ENCODE assay signal across 13 cellular contexts in genomic region chr2:197806317-197806633, GRCh38. TPM values are rescaled to one million over a fixed set of nuclear protein-coding genes. Genes with fewer than 3 reads are reported as not detected.
DNase-seq lines count a peak whose midpoint lies in the region; ATAC-seq and TF ChIP-seq lines count a peak whose summit lies in the region.
"Had no signal": no experiment of that assay in that cellular context is flagged by ENCODE, and none has a peak within 500 bp of the region (broad histone marks: within the 10 kb centered on the region; RNA-seq: fewer than 3 reads in every experiment).

No MANE protein-coding gene starts in this region.

- DNase-seq in CD4-positive, CD25-positive, alpha-beta regulatory T cell, result no peak
- peak; percentile 27 for DNase-seq in GM23248
- DNase-seq in effector memory CD8-positive, alpha-beta T cell, result no peak
- peak; percentile 54 for DNase-seq in pons (ENCODE audit: low spot score)
- DNase-seq in A673 (ENCODE audit: low spot score), result no peak
- DNase-seq in stimulated activated CD4-positive, alpha-beta T cell treated with anti-CD3 and anti-CD28 coated beads, Interleukin-4, amount 100 ng/mL, for 1 hour, result no peak
- DNase-seq: left lung, NCI-H2081 had no signal

- H2AFZ ChIP-seq in GM23248, result no peak overlapping the region

- POLR2A ChIA-PET in A673 (lab: Charles Lee; ENCODE audit: low non-redundant PET), result no interaction called here

- no peak for TF ChIP-seq CTCF in A673 (conservative IDR thresholded peaks at IDR 0.05; ENCODE audit: low read depth, low read length)

- H3K4me1 Mint-ChIP-seq in CD4-positive, CD25-positive, alpha-beta regulatory T cell, result peaks cover 31 to 67% (median 55%) of the 10 kb centered on the region in 4 donors
- peaks cover 23% of the 10 kb centered on the region in 2 donors for H3K4me1 Mint-ChIP-seq in effector memory CD8-positive, alpha-beta T cell (ENCODE audit: low read depth in 2 of 2)

- H3K9me3 Mint-ChIP-seq in CD4-positive, CD25-positive, alpha-beta regulatory T cell, result no peaks in the 10 kb centered on the region
- H3K9me3 Mint-ChIP-seq in effector memory CD8-positive, alpha-beta T cell, result no peaks in the 10 kb centered on the region
- H3K9me3 Mint-ChIP-seq: WTC11 had no signal

- H3K4me3 Mint-ChIP-seq in CD4-positive, CD25-positive, alpha-beta regulatory T cell, result peak overlapping the region; percentile 88 to 100 (median 96)
- peak overlapping the region; percentile 75 to 79 for H3K4me3 Mint-ChIP-seq in effector memory CD8-positive, alpha-beta T cell

- no peaks in the 10 kb centered on the region for H3K79me2 ChIP-seq in GM23248 (ENCODE audit: insufficient read depth)

- no peaks in the 10 kb centered on the region for H3K36me3 ChIP-seq in CD4-positive, CD25-positive, alpha-beta regulatory T cell (ENCODE audit: control insufficient read depth, insufficient read depth, low read length)
- no peaks in the 10 kb centered on the region for H3K36me3 ChIP-seq in GM23248 (ENCODE audit: low read depth)
- no peaks in the 10 kb centered on the region for H3K36me3 ChIP-seq in A673 (ENCODE audit: insufficient read depth, low read length, poor library complexity, severe bottlenecking)
- H3K36me3 ChIP-seq: left lung had no signal

- H3F3A ChIP-seq in GM23248 (ENCODE audit: insufficient read depth), result 0 out of 2 replicates have a peak, but pooled peaks cover 8% of the 10 kb centered on the region

- H3K4me3 ChIP-seq in CD4-positive, CD25-positive, alpha-beta regulatory T cell (ENCODE audit: low read depth, low read length), result peak overlapping the region; percentile 99
- H3K4me3 ChIP-seq in GM23248 (no peak overlapping the region; the same call in 1 of the 2 replicates), A673 (ENCODE audit: low read depth, low read length, poor library complexity, severe bottlenecking) (no peak overlapping the region)

- H3K27me3 ChIP-seq in CD4-positive, CD25-positive, alpha-beta regulatory T cell (ENCODE audit: control insufficient read depth, insufficient read depth, low read length), result no peaks in the 10 kb centered on the region
- no peaks in the 10 kb centered on the region for H3K27me3 ChIP-seq in GM23248 (replicated peaks; ENCODE audit: insufficient read depth)
- H3K27me3 ChIP-seq in A673 (replicated peaks; ENCODE audit: insufficient read depth, low read depth, low read length, poor library complexity), result peaks cover 38% of the 10 kb centered on the region

- H3K4me1 ChIP-seq in CD4-positive, CD25-positive, alpha-beta regulatory T cell (ENCODE audit: control insufficient read depth, insufficient read depth, low read length, poor library complexity, severe bottlenecking), result peaks cover 65% of the 10 kb centered on the region
- H3K4me1 ChIP-seq in GM23248 (ENCODE audit: insufficient read depth) (no peaks in the 10 kb centered on the region; the same call in 1 of the 2 replicates), A673 (ENCODE audit: insufficient read depth, low read length, poor library complexity, severe bottlenecking) (peaks cover 9% of the 10 kb centered on the region)

- H3K9ac ChIP-seq in GM23248, result no peak overlapping the region

- H3K27ac Mint-ChIP-seq in CD4-positive, CD25-positive, alpha-beta regulatory T cell, result peak overlapping the region; percentile 88 to 97 (median 94)
- peak overlapping the region in 1 of 2 donors; percentile 47 for H3K27ac Mint-ChIP-seq in effector memory CD8-positive, alpha-beta T cell
- H3K27ac Mint-ChIP-seq: WTC11 had no signal

- H3K27me3 Mint-ChIP-seq in CD4-positive, CD25-positive, alpha-beta regulatory T cell, result peaks cover 4% of the 10 kb centered on the region
- H3K27me3 Mint-ChIP-seq in effector memory CD8-positive, alpha-beta T cell, result peaks cover 14 to 32% of the 10 kb centered on the region in 2 donors

- no peaks in the 10 kb centered on the region for H4K20me1 ChIP-seq in GM23248 (ENCODE audit: insufficient read depth)

- in situ Hi-C loops in GM23248 (cut with MboI), result no loop called here

- ATAC-seq in CD4-positive, CD25-positive, alpha-beta regulatory T cell (ENCODE audit: low read depth in 2 of 2), result no peak
- ATAC-seq in effector memory CD8-positive, alpha-beta T cell (replicated peaks), result no peak
- no peak for ATAC-seq in GM18870 (IDR thresholded peaks at IDR 0.05; ENCODE audit: unreplicated experiment)
- ATAC-seq: HepG2, left lung, WTC11 had no signal

- CTCF ChIA-PET in A673 (lab: Charles Lee), result no interaction called here

- H3K27ac ChIP-seq in CD4-positive, CD25-positive, alpha-beta regulatory T cell (ENCODE audit: insufficient read depth, low read length, poor library complexity, severe bottlenecking), result peak overlapping the region; percentile 80
- no peak overlapping the region for H3K27ac ChIP-seq in GM23248
- no peak overlapping the region for H3K27ac ChIP-seq in A673 (ENCODE audit: low read depth, low read length, poor library complexity, severe bottlenecking)
- H3K27ac ChIP-seq: left lung had no signal

- no peaks in the 10 kb centered on the region for H3K9me3 ChIP-seq in CD4-positive, CD25-positive, alpha-beta regulatory T cell (ENCODE audit: control insufficient read depth in 2 of 2, low read length in 2 of 2)
- H3K9me3 ChIP-seq in GM23248 (ENCODE audit: low read depth) (no peaks in the 10 kb centered on the region), A673 (ENCODE audit: low read depth, low read length, poor library complexity, severe bottlenecking) (no peaks in the 10 kb centered on the region)
- H3K9me3 ChIP-seq: left lung had no signal

- 48 to 50% methylated on average over 2 of the region's 2 CpGs for WGBS in GM23248 (ENCODE audit: low coverage in 1 of 2, low lambda C conversion rate in 2 of 2, missing lambda C conversion rate in 2 of 2), 2 experiments

- H3K36me3 Mint-ChIP-seq in CD4-positive, CD25-positive, alpha-beta regulatory T cell, result no peaks in the 10 kb centered on the region
- H3K36me3 Mint-ChIP-seq in effector memory CD8-positive, alpha-beta T cell (ENCODE audit: insufficient read depth), result peaks cover 9% of the 10 kb centered on the region
- H3K36me3 Mint-ChIP-seq: WTC11 had no signal

- H3K9me2 ChIP-seq in GM23248 (ENCODE audit: insufficient read depth), result no peaks in the 10 kb centered on the region

- no TSS peak for BruUV-seq in A673 (replicated peaks; lab: Mats Ljungman, UMichigan)

- intact Hi-C loops in A673 (cut with micrococcal nuclease; ENCODE audit: unreplicated experiment), result no loop called here

- no peak overlapping the region for H3K4me2 ChIP-seq in GM23248 (ENCODE audit: unreplicated experiment)

RNA-seq across cellular contexts. Expression of gene PLCL1, which starts 1.9 kb away (rescaled TPM):
- 37.8 TPM for total RNA-seq in CD4-positive, CD25-positive, alpha-beta regulatory T cell
- 10 to 100 TPM; 17.3 to 21.3 (median 19.2) TPM for polyA plus RNA-seq in CD4-positive, CD25-positive, alpha-beta regulatory T cell
- 2.3 TPM in 2 replicates for total RNA-seq in GM23248 (2014; rRNA removed; shearing (Covaris generic))
- 0.44 and 0.80 TPM in 2 replicates for polyA plus RNA-seq in GM23248 (2016; fragmentation: Nextera tagmentation; extraction: Ambion mirVana)
- not detected in 2 replicates for total RNA-seq in A673 (2021)
- total RNA-seq: HepG2 had no signal
- polyA plus RNA-seq: HepG2 had no signal

RNA-seq across cellular contexts. Expression of gene BOLL, which starts 21.2 kb away (rescaled TPM):
- total RNA-seq in CD4-positive, CD25-positive, alpha-beta regulatory T cell, result not detected
- polyA plus RNA-seq in CD4-positive, CD25-positive, alpha-beta regulatory T cell, result under 1 TPM in 1 of 4 donors, not detected in 3; 0.06 TPM
- total RNA-seq in GM23248 (2014; rRNA removed; shearing (Covaris generic)), result not detected in 2 replicates
- polyA plus RNA-seq in GM23248 (2016; fragmentation: Nextera tagmentation; extraction: Ambion mirVana), result not detected in 2 replicates
- not detected in 2 replicates for total RNA-seq in A673 (2021)
- total RNA-seq: astrocyte, HepG2, left lung, RPMI7951 had no signal
- polyA plus RNA-seq: HepG2 had no signal

Comparison
In these comparisons a context has a peak if more than half of its experiments do, and no peak if none do; other contexts are left out.
1. DNase-seq: peak in GM23248 (single experiment) and pons (single experiment); none in CD4-positive, CD25-positive, alpha-beta regulatory T cell (0 of 3), effector memory CD8-positive, alpha-beta T cell (0 of 3), A673 (single experiment) and stimulated activated CD4-positive, alpha-beta T cell treated with anti-CD3 and anti-CD28 coated beads, Interleukin-4, amount 100 ng/mL, for 1 hour (single experiment).
2. RNA of gene PLCL1, which starts 1.9 kb away (total RNA-seq): 37.8 TPM in CD4-positive, CD25-positive, alpha-beta regulatory T cell (single experiment); 2.3 TPM in GM23248 and not detected in A673; every median in the first group is over 10 times any median in the second.